Comparison of ENCODE assay signal across 22 cellular contexts in the genomic region with DNA sequence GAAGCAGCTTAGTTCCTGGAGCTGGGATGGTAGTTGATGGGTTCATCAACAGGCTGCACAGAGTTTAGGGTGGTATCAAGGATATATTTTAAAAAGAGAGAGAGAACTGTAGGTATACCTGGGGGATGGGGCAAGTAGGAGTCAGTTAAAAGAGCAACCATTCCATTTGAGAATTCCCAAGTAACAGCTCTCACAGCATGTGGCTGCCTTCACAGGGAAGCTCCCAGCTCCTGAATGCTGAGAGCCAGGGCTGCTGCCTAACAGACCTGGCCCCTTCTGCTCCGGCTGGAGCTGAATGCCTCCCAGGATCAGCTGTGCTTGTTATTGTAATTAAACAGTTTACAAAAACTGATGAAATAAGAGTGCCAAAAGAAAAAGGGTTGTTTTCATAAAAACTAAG. TPM values are rescaled to one million over a fixed set of nuclear protein-coding genes. Genes with fewer than 3 reads are reported as not detected.
DNase-seq lines count a peak whose midpoint lies in the region; ATAC-seq, FAIRE-seq and TF ChIP-seq lines count a peak whose summit lies in the region.
"Had no signal": no experiment of that assay in that cellular context is flagged by ENCODE, and none has a peak within 500 bp of the region (broad histone marks: within the 10 kb centered on the region; RNA-seq: fewer than 3 reads in every experiment).

No MANE protein-coding gene starts in this region.

- peak overlapping the region; percentile 83; the same call in 1 of the 2 replicates for H2BK20ac ChIP-seq in H1 (ENCODE audit: low read length)

- H3K23ac ChIP-seq in H1 (ENCODE audit: insufficient read length), result no peak overlapping the region

- no peaks in the 10 kb centered on the region; the same call in 1 of the 2 replicates for H3K23me2 ChIP-seq in H1 (ENCODE audit: low read depth, low read length)

- TF ChIP-seq EP300 in H1 (IDR thresholded peaks at IDR 0.05; ENCODE audit: borderline replicate concordance in 1 of 2, low read depth in 2 of 2, low read length in 2 of 2), result peak in 1 of 2 experiments; percentile 24; a peak in 1 of 3 replicates
- TF ChIP-seq EP300 in neural cell (conservative IDR thresholded peaks at IDR 0.05; ENCODE audit: poor library complexity, severe bottlenecking), result no peak

- H4K20me1 ChIP-seq in H1 (replicated peaks in 1 of 2; ENCODE audit: control insufficient read depth in 1 of 2, insufficient read depth in 2 of 2, low read length in 2 of 2) (no peaks in the 10 kb centered on the region), neural cell (ENCODE audit: insufficient read depth) (no peaks in the 10 kb centered on the region)

- H3K18ac ChIP-seq in H1 (ENCODE audit: extremely low read depth, low read length), result peak overlapping the region; percentile 73; the same call in 1 of the 2 replicates

- peak overlapping the region; percentile 63 for H4K5ac ChIP-seq in H1 (ENCODE audit: insufficient read length, low read depth, low read length)

- H3K27me3 ChIP-seq in HUES48 (ENCODE audit: control insufficient read depth, insufficient read depth, low read length), result no peaks in the 10 kb centered on the region
- H3K27me3 ChIP-seq in H1 (replicated peaks in 1 of 4; ENCODE audit: control insufficient read depth in 3 of 4, extremely low read depth in 1 of 4, insufficient read depth in 3 of 4, low read length in 3 of 4), result no peaks in the 10 kb centered on the region
- H3K27me3 ChIP-seq in iPS DF 6.9 (ENCODE audit: control insufficient read depth, insufficient read depth, low read length), result no peaks in the 10 kb centered on the region
- peaks cover 6% of the 10 kb centered on the region for H3K27me3 ChIP-seq in neural cell (ENCODE audit: insufficient read depth, low read depth, low read length)
- H3K27me3 ChIP-seq in heart left ventricle, result peaks cover 0 to 32% (median 0%) of the 10 kb centered on the region in 9 donors
- H3K27me3 ChIP-seq: MG63 had no signal

- no peak overlapping the region for H4K91ac ChIP-seq in H1 (replicated peaks; ENCODE audit: insufficient read length, low read length)

- H3K27ac ChIP-seq in HUES48 (ENCODE audit: low read depth, low read length) (peak overlapping the region; percentile 82), H1 (ENCODE audit: low read depth, low read length) (no peak overlapping the region; the same call in 1 of the 2 replicates), iPS DF 6.9 (ENCODE audit: low read length) (no peak overlapping the region), neural cell (ENCODE audit: low read length) (no peak overlapping the region), heart left ventricle (no peak overlapping the region)

- no peaks in the 10 kb centered on the region for H3K79me2 ChIP-seq in H1 (ENCODE audit: control insufficient read depth in 1 of 2, insufficient read depth in 2 of 2, low read length in 2 of 2)
- H3K79me2 ChIP-seq in neural cell (replicated peaks; ENCODE audit: insufficient read depth, low read length), result no peaks in the 10 kb centered on the region

- no peak for ATAC-seq in heart left ventricle
- ATAC-seq: Right ventricle myocardium inferior had no signal

- H3K56ac ChIP-seq in H1 (replicated peaks; ENCODE audit: insufficient read length, low read depth, low read length), result no peak overlapping the region

- H3K9ac ChIP-seq in HUES48 (ENCODE audit: low read depth, low read length) (no peak overlapping the region), H1 (replicated peaks in 1 of 4; ENCODE audit: extremely low read depth in 1 of 4, low read depth in 3 of 4, low read length in 3 of 4) (no peak overlapping the region), neural cell (ENCODE audit: low read length) (no peak overlapping the region)

- POLR2A ChIA-PET in H1 (lab: Charles Lee; ENCODE audit: partially characterized antibody), result interaction anchor here (1.1 kb wide), 1 partner anchor 33 kb away, joined by 3 read pairs; no protein-coding TSS in a partner anchor

- H3K79me1 ChIP-seq in H1 (ENCODE audit: low read depth, low read length), result no peaks in the 10 kb centered on the region

- WGBS in H1 (ENCODE audit: extremely low coverage in 1 of 2, insufficient coverage in 1 of 2, insufficient read length in 1 of 2, insufficient replicate concordance in 2 of 2, low coverage in 1 of 2, low lambda C conversion rate in 2 of 2, missing lambda C conversion rate in 1 of 2), 2 experiments, result 0% methylated on average over 1 of the region's 1 CpG; no CpG with 5 or more reads in 1 of the 2 experiments
- no CpG with 5 or more reads among the region's 1 CpG for WGBS in iPS DF 6.9 (ENCODE audit: insufficient coverage, insufficient read length)
- WGBS in heart left ventricle, 4 donors, result 0 to 5% (median 2%) methylated on average over 1 of the region's 1 CpG

- H3K4me3 ChIP-seq in HUES48 (ENCODE audit: low read depth, low read length) (peak overlapping the region; percentile 47), H1 (ENCODE audit: extremely low read depth in 1 of 4, insufficient read depth in 2 of 4, low read depth in 3 of 4, low read length in 4 of 4) (peak overlapping the region in 1 of 4 experiments; percentile 33; a peak in 2 of 8 replicates), iPS DF 6.9 (ENCODE audit: low read length) (no peak overlapping the region), neural cell (ENCODE audit: low read length) (no peak overlapping the region), heart left ventricle (no peak overlapping the region)
- H3K4me3 ChIP-seq: HAP-1, MG63 had no signal

- peak overlapping the region; percentile 35; the same call in 1 of the 2 replicates for H2BK12ac ChIP-seq in H1 (ENCODE audit: low read depth, low read length)

- H3K4me1 ChIP-seq in HUES48 (ENCODE audit: control insufficient read depth, insufficient read depth, low read length) (peaks cover 38% of the 10 kb centered on the region), H1 (replicated peaks in 1 of 4; ENCODE audit: control insufficient read depth in 3 of 4, insufficient read depth in 4 of 4, low read length in 3 of 4) (peaks cover 3 to 20% (median 10%) of the 10 kb centered on the region in 4 experiments; a peak in 5 of 7 replicates), iPS DF 6.9 (ENCODE audit: control insufficient read depth, insufficient read depth, low read length) (no peaks in the 10 kb centered on the region), heart left ventricle (no peaks in the 10 kb centered on the region)
- H3K4me1 ChIP-seq: HAP-1 had no signal

- no peak overlapping the region for H2AK5ac ChIP-seq in H1 (ENCODE audit: low read depth, low read length)

- CTCF ChIA-PET in H1 (lab: Charles Lee; ENCODE audit: partially characterized antibody), result interaction anchor here (0.7 to 2.8 kb wide), 12 partner anchors 8 to 56 kb away, joined by 3 to 22 read pairs (median 4); a partner anchor contains a TSS

- H3F3A ChIP-seq in neural cell (ENCODE audit: insufficient read depth, low read length, poor library complexity, severe bottlenecking), result no peaks in the 10 kb centered on the region

- H2BK5ac ChIP-seq in H1 (ENCODE audit: low read depth, low read length), result peak overlapping the region; percentile 82; the same call in 1 of the 2 replicates

- H2AFZ ChIP-seq in H1 (ENCODE audit: low read length) (no peak overlapping the region), neural cell (ENCODE audit: low read depth, low read length) (no peak overlapping the region)

- H4K8ac ChIP-seq in H1 (ENCODE audit: extremely low read depth, insufficient read depth, low read length), result no peak overlapping the region

- H3K9me3 ChIP-seq in HUES48 (ENCODE audit: control insufficient read depth, insufficient read depth, low read length) (no peaks in the 10 kb centered on the region), H1 (ENCODE audit: insufficient read depth in 2 of 2, low read depth in 1 of 2, low read length in 1 of 2) (no peaks in the 10 kb centered on the region), iPS DF 6.9 (ENCODE audit: control insufficient read depth, insufficient read depth, low read length) (no peaks in the 10 kb centered on the region), neural cell (ENCODE audit: low read length) (no peaks in the 10 kb centered on the region), heart left ventricle (no peaks in the 10 kb centered on the region)
- H3K9me3 ChIP-seq: HAP-1, MG63 had no signal

- DNase-seq in H1 (ENCODE audit: low read depth in 1 of 2, low spot score in 2 of 2), result peak in 1 of 2 experiments; percentile 43
- DNase-seq in iPS DF 6.9 (ENCODE audit: low read depth, low spot score), result peak; percentile 84
- DNase-seq in heart left ventricle, result no peak
- DNase-seq in retina, result no peak
- DNase-seq in urothelium cell line (ENCODE audit: low spot score), result no peak
- DNase-seq in NCI-H1436 (lab: John Stamatoyannopoulos, UW), result no peak
- DNase-seq: CD4-positive, CD25-positive, alpha-beta regulatory T cell; EL; MG63; NCI-H1417 treated with DMSO at 0.1 percent for 48 hours; NCI-H187 treated with DMSO at 0.1 percent for 48 hours; NCI-H446; NCI-H526; OCI-M1 had no signal

- H3K36me3 ChIP-seq in HUES48 (ENCODE audit: control insufficient read depth, insufficient read depth, low read length) (no peaks in the 10 kb centered on the region), H1 (ENCODE audit: control insufficient read depth in 2 of 4, insufficient read depth in 4 of 4, low read length in 3 of 4) (no peaks in the 10 kb centered on the region), iPS DF 6.9 (ENCODE audit: control insufficient read depth, insufficient read depth, low read length) (no peaks in the 10 kb centered on the region), neural cell (ENCODE audit: insufficient read depth, low read length) (no peaks in the 10 kb centered on the region), heart left ventricle (no peaks in the 10 kb centered on the region)
- H3K36me3 ChIP-seq: HAP-1, MG63 had no signal

- H3K4me2 ChIP-seq in H1 (ENCODE audit: insufficient read depth in 1 of 2, low read depth in 2 of 2, low read length in 2 of 2) (peak overlapping the region; percentile 32 to 72), neural cell (ENCODE audit: low read length) (no peak overlapping the region)

- TF ChIP-seq CTCF in H1 (IDR thresholded peaks at IDR 0.05; ENCODE audit: control extremely low read depth in 1 of 3, insufficient read depth in 1 of 3, low read depth in 1 of 3, low read length in 3 of 3) (no peak), neural cell (IDR thresholded peaks at IDR 0.05; ENCODE audit: poor library complexity, severe bottlenecking) (no peak), heart left ventricle (IDR thresholded peaks at IDR 0.05) (no peak)

- intact Hi-C loops in heart left ventricle (cut with DNase I), result no loop called here

- no peak overlapping the region for H2BK120ac ChIP-seq in H1 (replicated peaks; ENCODE audit: low read depth, low read length)

- H3K4ac ChIP-seq in H1 (replicated peaks; ENCODE audit: insufficient read length, low read depth, low read length), result no peak overlapping the region

- peak; percentile 91 for FAIRE-seq in H1 (lab: Jason Lieb, UNC)
- FAIRE-seq in urothelium cell line (lab: Jason Lieb, UNC), result no peak
- FAIRE-seq: GM19239 had no signal

- H3K9me2 ChIP-seq in neural cell (ENCODE audit: insufficient read depth, low read length), result no peaks in the 10 kb centered on the region

- no peak overlapping the region for H2BK15ac ChIP-seq in H1 (ENCODE audit: low read length)

- no peak overlapping the region for H3K14ac ChIP-seq in H1 (ENCODE audit: insufficient read length)

- TF ChIP-seq POLR2A in H1 (IDR thresholded peaks at IDR 0.05; ENCODE audit: control extremely low read depth in 1 of 2, low read depth in 2 of 2, low read length in 2 of 2), result no peak
- no peak for TF ChIP-seq POLR2A in heart left ventricle (IDR thresholded peaks at IDR 0.05)

- peak in 1 of 2 experiments; percentile 7; a peak in 1 of 4 replicates for TF ChIP-seq RAD21 in H1 (IDR thresholded peaks at IDR 0.05 in 1 of 2, conservative IDR thresholded peaks at IDR 0.05 in 1 of 2; ENCODE audit: low read depth in 2 of 2, low read length in 2 of 2)
- no peak for TF ChIP-seq RAD21 in neural cell (conservative IDR thresholded peaks at IDR 0.05)

RNA-seq across cellular contexts. Expression of a gene that starts 58.8 kb away (rescaled TPM):
- total RNA-seq in H1 (2021; fragmentation: NEBNext Ultra II Directional; extraction: Animal tissue kit (Norgen Biotek cat#: 25700)), result 0.09 and 0.10 TPM in 2 replicates
- polyA plus RNA-seq in H1 (2011; rRNA removed), result 0.11 and 0.21 TPM in 2 replicates
- 0.13 TPM for polyA plus RNA-seq in H1 (2011; cell fraction: cytosol; rRNA removed)
- polyA plus RNA-seq in H1 (2011; cell fraction: nucleus; rRNA removed), result 0.11 TPM
- 0.15 to 0.23 TPM (median 0.17 TPM) in 4 replicates for polyA plus RNA-seq in H1 (2012, experiment 1 of 2)
- 0.04 TPM for polyA plus RNA-seq in H1 (2012, experiment 2 of 2)
- 0.04 TPM for polyA plus RNA-seq in H1 (2013, experiment 1 of 2)
- polyA plus RNA-seq in H1 (2013, experiment 2 of 2), result 0.04 TPM
- 0.25 and 0.41 TPM in 2 replicates for polyA minus RNA-seq in H1 (2011; rRNA and poly(A)+ RNA removed)
- not detected for polyA minus RNA-seq in H1 (2011; cell fraction: cytosol; rRNA and poly(A)+ RNA removed)
- polyA minus RNA-seq in H1 (2011; cell fraction: nucleus; rRNA and poly(A)+ RNA removed), result 0.30 TPM
- 8.0 and 8.1 TPM in 2 replicates for polyA plus RNA-seq in neural cell
- polyA minus RNA-seq in neural cell, result 21.5 and 23.6 TPM in 2 replicates
- not detected for total RNA-seq in heart left ventricle
- not detected for polyA plus RNA-seq in heart left ventricle
- total RNA-seq: CD4-positive, CD25-positive, alpha-beta regulatory T cell; HT1080; Right ventricle myocardium inferior; SK-MEL-5 had no signal
- polyA plus RNA-seq: CD4-positive, CD25-positive, alpha-beta regulatory T cell; IgD-negative memory B cell had no signal
